ENCODE assay signal across 29 cellular contexts in the genomic region with DNA sequence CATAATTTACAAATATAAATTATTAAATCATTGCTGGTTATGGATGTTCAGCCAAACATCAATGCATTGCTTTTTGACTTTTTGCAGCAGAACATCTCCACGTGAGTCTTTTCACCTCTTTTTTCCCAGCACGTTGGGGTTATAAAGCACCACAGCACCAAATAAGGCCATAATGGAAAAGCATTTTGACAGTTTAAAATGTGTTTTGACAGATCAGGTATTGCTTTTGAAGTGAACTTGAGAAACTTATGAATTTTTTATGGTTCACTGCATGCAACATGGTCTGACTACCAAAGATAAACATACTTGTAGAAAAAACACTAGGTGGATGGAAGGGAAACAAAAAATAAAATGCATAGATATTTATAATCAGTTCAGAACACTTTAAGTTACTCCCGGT.
DNase-seq lines count a peak whose midpoint lies in the region; ATAC-seq and TF ChIP-seq lines count a peak whose summit lies in the region.
"Had no signal": no experiment of that assay in that cellular context is flagged by ENCODE, and none has a peak within 500 bp of the region (broad histone marks: within the 10 kb centered on the region; RNA-seq: fewer than 3 reads in every experiment).

No MANE protein-coding gene starts in this region.

- no peaks in the 10 kb centered on the region for H3K36me3 ChIP-seq in OCI-LY3 (replicated peaks; ENCODE audit: low read depth, low read length)
- H3K36me3 ChIP-seq in neural cell (ENCODE audit: insufficient read depth, low read length), result no peaks in the 10 kb centered on the region
- H3K36me3 ChIP-seq: BE2C; BLaER1; BLaER1 treated with 17β-estradiol and CSF1 and Interleukin-3, amounts not matched to agents 10 nM and 100 nM had no signal

- H2AFZ ChIP-seq in OCI-LY3 (ENCODE audit: low read depth, low read length), result no peak overlapping the region
- H2AFZ ChIP-seq in neural cell (ENCODE audit: low read depth, low read length), result no peak overlapping the region

- H3K27me3 ChIP-seq in OCI-LY3 (ENCODE audit: low read depth, low read length), result no peaks in the 10 kb centered on the region
- H3K27me3 ChIP-seq in neural cell (ENCODE audit: insufficient read depth, low read depth, low read length), result no peaks in the 10 kb centered on the region
- H3K27me3 ChIP-seq: BE2C; BLaER1; BLaER1 treated with 17β-estradiol and CSF1 and Interleukin-3, amounts not matched to agents 10 nM and 100 nM had no signal

- peaks cover 40% of the 10 kb centered on the region for H3K4me1 ChIP-seq in OCI-LY3 (ENCODE audit: low read length)
- H3K4me1 ChIP-seq: A549; BE2C; BLaER1; BLaER1 treated with 17β-estradiol and CSF1 and Interleukin-3, amounts not matched to agents 10 nM and 100 nM; Caco-2 had no signal

- no peak for ATAC-seq in HG03457 (IDR thresholded peaks at IDR 0.05; ENCODE audit: unreplicated experiment)
- ATAC-seq: A549; CD8-positive, alpha-beta T cell had no signal

- H3K9me2 ChIP-seq in neural cell (ENCODE audit: insufficient read depth, low read length), result no peaks in the 10 kb centered on the region

- H3K9ac ChIP-seq in OCI-LY3 (ENCODE audit: low read length) (no peak overlapping the region), neural cell (ENCODE audit: low read length) (no peak overlapping the region)
- H3K9ac ChIP-seq: BLaER1; BLaER1 treated with 17β-estradiol and CSF1 and Interleukin-3, amounts not matched to agents 10 nM and 100 nM had no signal

- TF ChIP-seq CTCF in OCI-LY3 (IDR thresholded peaks at IDR 0.05; ENCODE audit: low read depth, low read length) (no peak), neural cell (IDR thresholded peaks at IDR 0.05; ENCODE audit: poor library complexity, severe bottlenecking) (no peak)

- no peak for DNase-seq in NCI-H2196 treated with DMSO at 0.1 percent for 48 hours (lab: John Stamatoyannopoulos, UW; ENCODE audit: unreplicated experiment)
- DNase-seq: 8988T; ACHN; AML-193; BE2C; C1 segment of cervical spinal cord; Caco-2; Calu3; CD4-positive, alpha-beta memory T cell; CD4-positive, alpha-beta T cell; CD4-positive, CD25-positive, alpha-beta regulatory T cell; CD8-positive, alpha-beta memory T cell; CD8-positive, alpha-beta T cell; COR-L47; DMS 273 treated with DMSO at 0.1 percent for 48 hours; DMS153; DMS53; DMS79; DMS79 treated with DMSO at 0.1 percent for 48 hours; DND-41; EL had no signal

- TF ChIP-seq EP300 in neural cell (conservative IDR thresholded peaks at IDR 0.05; ENCODE audit: poor library complexity, severe bottlenecking), result peak; percentile 87

- H4K20me1 ChIP-seq in OCI-LY3 (ENCODE audit: insufficient read depth, low read length), result no peaks in the 10 kb centered on the region
- H4K20me1 ChIP-seq in neural cell (ENCODE audit: insufficient read depth), result no peaks in the 10 kb centered on the region
- H4K20me1 ChIP-seq: BLaER1; BLaER1 treated with 17β-estradiol and CSF1 and Interleukin-3, amounts not matched to agents 10 nM and 100 nM had no signal

- H3K79me2 ChIP-seq in OCI-LY3 (ENCODE audit: low read length) (no peaks in the 10 kb centered on the region), neural cell (replicated peaks; ENCODE audit: insufficient read depth, low read length) (no peaks in the 10 kb centered on the region)

- no peaks in the 10 kb centered on the region for H3F3A ChIP-seq in neural cell (ENCODE audit: insufficient read depth, low read length, poor library complexity, severe bottlenecking)

- no peak for TF ChIP-seq RAD21 in neural cell (conservative IDR thresholded peaks at IDR 0.05)

- no peak overlapping the region; the same call in 1 of the 2 replicates for H3K4me3 ChIP-seq in OCI-LY3 (ENCODE audit: low read length)
- no peak overlapping the region for H3K4me3 ChIP-seq in neural cell (ENCODE audit: low read length)
- H3K4me3 ChIP-seq: A549; BLaER1; BLaER1 treated with 17β-estradiol and CSF1 and Interleukin-3, amounts not matched to agents 10 nM and 100 nM had no signal

- peak overlapping the region; percentile 83; the same call in 1 of the 2 replicates for H3K27ac ChIP-seq in OCI-LY3 (ENCODE audit: low read length)
- H3K27ac ChIP-seq in neural cell (ENCODE audit: low read length), result no peak overlapping the region
- H3K27ac ChIP-seq: 22Rv1; A549; BLaER1; BLaER1 treated with 17β-estradiol and CSF1 and Interleukin-3, amounts not matched to agents 10 nM and 100 nM; C4-2B had no signal

- H3K9me3 ChIP-seq in OCI-LY3 (ENCODE audit: insufficient read depth, low read length), result no peaks in the 10 kb centered on the region
- H3K9me3 ChIP-seq in neural cell (ENCODE audit: low read length), result no peaks in the 10 kb centered on the region
- H3K9me3 ChIP-seq: A549, BE2C, BLaER1, Caco-2 had no signal

- peak overlapping the region; percentile 77 for H3K4me2 ChIP-seq in OCI-LY3 (ENCODE audit: low read length)
- no peak overlapping the region for H3K4me2 ChIP-seq in neural cell (ENCODE audit: low read length)
- H3K4me2 ChIP-seq: A549; BLaER1; BLaER1 treated with 17β-estradiol and CSF1 and Interleukin-3, amounts not matched to agents 10 nM and 100 nM had no signal

TF ChIP-seq in neural cell, 6 proteins besides CTCF, POLR2A, EP300 and RAD21:
- TF ChIP-seq, protein P1, sequence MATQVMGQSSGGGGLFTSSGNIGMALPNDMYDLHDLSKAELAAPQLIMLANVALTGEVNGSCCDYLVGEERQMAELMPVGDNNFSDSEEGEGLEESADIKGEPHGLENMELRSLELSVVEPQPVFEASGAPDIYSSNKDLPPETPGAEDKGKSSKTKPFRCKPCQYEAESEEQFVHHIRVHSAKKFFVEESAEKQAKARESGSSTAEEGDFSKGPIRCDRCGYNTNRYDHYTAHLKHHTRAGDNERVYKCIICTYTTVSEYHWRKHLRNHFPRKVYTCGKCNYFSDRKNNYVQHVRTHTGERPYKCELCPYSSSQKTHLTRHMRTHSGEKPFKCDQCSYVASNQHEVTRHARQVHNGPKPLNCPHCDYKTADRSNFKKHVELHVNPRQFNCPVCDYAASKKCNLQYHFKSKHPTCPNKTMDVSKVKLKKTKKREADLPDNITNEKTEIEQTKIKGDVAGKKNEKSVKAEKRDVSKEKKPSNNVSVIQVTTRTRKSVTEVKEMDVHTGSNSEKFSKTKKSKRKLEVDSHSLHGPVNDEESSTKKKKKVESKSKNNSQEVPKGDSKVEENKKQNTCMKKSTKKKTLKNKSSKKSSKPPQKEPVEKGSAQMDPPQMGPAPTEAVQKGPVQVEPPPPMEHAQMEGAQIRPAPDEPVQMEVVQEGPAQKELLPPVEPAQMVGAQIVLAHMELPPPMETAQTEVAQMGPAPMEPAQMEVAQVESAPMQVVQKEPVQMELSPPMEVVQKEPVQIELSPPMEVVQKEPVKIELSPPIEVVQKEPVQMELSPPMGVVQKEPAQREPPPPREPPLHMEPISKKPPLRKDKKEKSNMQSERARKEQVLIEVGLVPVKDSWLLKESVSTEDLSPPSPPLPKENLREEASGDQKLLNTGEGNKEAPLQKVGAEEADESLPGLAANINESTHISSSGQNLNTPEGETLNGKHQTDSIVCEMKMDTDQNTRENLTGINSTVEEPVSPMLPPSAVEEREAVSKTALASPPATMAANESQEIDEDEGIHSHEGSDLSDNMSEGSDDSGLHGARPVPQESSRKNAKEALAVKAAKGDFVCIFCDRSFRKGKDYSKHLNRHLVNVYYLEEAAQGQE (IDR thresholded peaks at IDR 0.05; ENCODE audit: borderline replicate concordance), result no peak
- TF ChIP-seq EZH2 (IDR thresholded peaks at IDR 0.05; ENCODE audit: borderline replicate concordance, insufficient read depth, low read length, poor library complexity, severe bottlenecking) (no peak), MXI1 (conservative IDR thresholded peaks at IDR 0.05; ENCODE audit: poor library complexity, severe bottlenecking) (peak; percentile 48), TAF1 (IDR thresholded peaks at IDR 0.05; ENCODE audit: low read depth) (no peak), SMC3 (conservative IDR thresholded peaks at IDR 0.05; ENCODE audit: poor library complexity) (no peak), POLR2AphosphoS5 (IDR thresholded peaks at IDR 0.05) (peak; percentile 81)
